In genomic region chr2:168312036-168312822, GRCh38 we compare ENCODE assay signal across 1 cellular context.
TF ChIP-seq lines count a peak whose summit lies in the region.

No MANE protein-coding gene starts in this region.

TF ChIP-seq in WTC11, 78 proteins besides CTCF, POLR2A, EP300 and RAD21 (continued from another document):
- no peak for TF ChIP-seq ZNF512 (CRISPR knock-in tag; IDR thresholded peaks at IDR 0.05; ENCODE audit: borderline replicate concordance)
- TF ChIP-seq MAX (CRISPR knock-in tag; IDR thresholded peaks at IDR 0.05): no peak
- no peak for TF ChIP-seq NR3C1 (CRISPR knock-in tag; conservative IDR thresholded peaks at IDR 0.05; ENCODE audit: low read depth)
- TF ChIP-seq ZNF532 (CRISPR knock-in tag; IDR thresholded peaks at IDR 0.05; ENCODE audit: borderline replicate concordance): no peak
- TF ChIP-seq ZNF425 (CRISPR knock-in tag; conservative IDR thresholded peaks at IDR 0.05): no peak
